11 cellular contexts compared by ENCODE assay signal in the genomic region with DNA sequence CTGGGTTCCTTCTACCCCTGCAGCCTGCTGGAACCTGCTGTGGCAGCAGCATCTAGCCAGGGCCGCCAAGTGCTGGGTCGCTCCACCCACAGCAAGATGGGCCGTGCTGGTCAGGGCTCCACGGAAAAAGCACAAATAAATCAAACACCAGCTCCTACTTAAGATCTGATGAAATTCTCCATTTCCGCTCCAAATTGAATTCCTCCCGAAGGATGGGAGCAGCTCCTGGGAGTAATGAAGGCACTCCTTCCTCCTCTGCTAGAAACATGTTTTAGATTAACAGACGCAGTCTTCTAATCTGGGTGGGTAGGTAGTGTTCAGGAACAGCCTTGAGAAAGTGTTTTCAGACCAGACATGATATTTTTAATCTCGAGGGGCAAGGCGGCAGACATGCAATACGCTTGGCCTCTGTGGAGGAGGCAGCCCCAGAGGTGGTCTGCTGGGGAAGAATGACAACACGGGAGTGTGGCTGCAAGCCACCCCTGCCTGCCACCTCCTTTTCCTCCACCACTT.
DNase-seq lines count a peak whose midpoint lies in the region; ATAC-seq and TF ChIP-seq lines count a peak whose summit lies in the region.
"Had no signal": no experiment of that assay in that cellular context is flagged by ENCODE, and none has a peak within 500 bp of the region (broad histone marks: within the 10 kb centered on the region; RNA-seq: fewer than 3 reads in every experiment).

No MANE protein-coding gene starts in this region.

- CTCF ChIA-PET in activated naive CD4-positive, alpha-beta T cell treated with anti-CD3 and anti-CD28 coated beads, Interleukin-2, amount 10 ng/mL, durations not matched to agents 7 days and 5 days (lab: Charles Lee): no interaction called here

- H3K4me3 ChIP-seq in esophagus (ENCODE audit: low read depth in 1 of 2, low read length in 2 of 2) (no peak overlapping the region), WERI-Rb-1 (ENCODE audit: low read depth, low read length) (no peak overlapping the region)

- WGBS in esophagus, 2 donors: 54 to 56% methylated on average over 11 of the region's 11 CpGs

- H3K9me3 ChIP-seq in esophagus (ENCODE audit: control insufficient read depth in 2 of 2, insufficient read depth in 1 of 2, low read depth in 1 of 2, low read length in 1 of 2) (no peaks in the 10 kb centered on the region), WERI-Rb-1 (ENCODE audit: severe bottlenecking) (no peaks in the 10 kb centered on the region)
- H3K9me3 ChIP-seq: neutrophil had no signal

- peak; percentile 7 for DNase-seq in activated naive CD4-positive, alpha-beta T cell treated with anti-CD3 and anti-CD28 coated beads, Interleukin-2, amount 10 ng/mL, durations not matched to agents 7 days and 5 days
- no peak for DNase-seq in activated naive CD4-positive, alpha-beta T cell treated with Interleukin-2 at 50 U/mL for 16 hours
- peak; percentile 26 for DNase-seq in nephron progenitor cell
- no peak for DNase-seq in WERI-Rb-1
- DNase-seq in central memory CD4-positive, alpha-beta T cell: no peak
- DNase-seq: 8988T; activated naive CD8-positive, alpha-beta T cell treated with anti-CD3 and anti-CD28 coated beads, Interleukin-2, amount 10 ng/mL, durations not matched to agents 7 days and 5 days had no signal

- H3K27me3 ChIP-seq in esophagus (ENCODE audit: control insufficient read depth in 1 of 2, insufficient read depth in 2 of 2, low read length in 2 of 2) (no peaks in the 10 kb centered on the region), WERI-Rb-1 (ENCODE audit: insufficient read depth, low read depth, severe bottlenecking) (no peaks in the 10 kb centered on the region)
- H3K27me3 ChIP-seq: neutrophil had no signal

- TF ChIP-seq CTCF in nephron progenitor cell (IDR thresholded peaks at IDR 0.05) (no peak), WERI-Rb-1 (IDR thresholded peaks at IDR 0.05; ENCODE audit: low read depth, low read length) (no peak)

- no peaks in the 10 kb centered on the region for H3K27me3 Mint-ChIP-seq in activated naive CD4-positive, alpha-beta T cell treated with anti-CD3 and anti-CD28 coated beads, Interleukin-2, amount 10 ng/mL, durations not matched to agents 7 days and 5 days
- peaks cover 14% of the 10 kb centered on the region for H3K27me3 Mint-ChIP-seq in nephron progenitor cell (ENCODE audit: low read depth, poor library complexity)
- H3K27me3 Mint-ChIP-seq: activated naive CD8-positive, alpha-beta T cell treated with anti-CD3 and anti-CD28 coated beads, Interleukin-2, amount 10 ng/mL, durations not matched to agents 7 days and 5 days had no signal

- H3K36me3 ChIP-seq in esophagus (ENCODE audit: control insufficient read depth in 2 of 2, insufficient read depth in 2 of 2, low read length in 1 of 2): no peaks in the 10 kb centered on the region
- H3K36me3 ChIP-seq in WERI-Rb-1: no peaks in the 10 kb centered on the region
- H3K36me3 ChIP-seq: neutrophil had no signal

- H3K4me1 ChIP-seq in esophagus (ENCODE audit: control insufficient read depth in 2 of 2, insufficient read depth in 2 of 2, low read length in 1 of 2): peaks cover 18 to 32% of the 10 kb centered on the region in 2 donors

- H3K27ac Mint-ChIP-seq in activated naive CD4-positive, alpha-beta T cell treated with anti-CD3 and anti-CD28 coated beads, Interleukin-2, amount 10 ng/mL, durations not matched to agents 7 days and 5 days: no peak overlapping the region
- H3K27ac Mint-ChIP-seq in nephron progenitor cell: peak overlapping the region; percentile 91
- H3K27ac Mint-ChIP-seq: activated naive CD8-positive, alpha-beta T cell treated with anti-CD3 and anti-CD28 coated beads, Interleukin-2, amount 10 ng/mL, durations not matched to agents 7 days and 5 days had no signal

- H3K4me3 Mint-ChIP-seq in activated naive CD4-positive, alpha-beta T cell treated with anti-CD3 and anti-CD28 coated beads, Interleukin-2, amount 10 ng/mL, durations not matched to agents 7 days and 5 days: no peak overlapping the region
- H3K4me3 Mint-ChIP-seq in nephron progenitor cell: peak overlapping the region; percentile 58
- H3K4me3 Mint-ChIP-seq: activated naive CD8-positive, alpha-beta T cell treated with anti-CD3 and anti-CD28 coated beads, Interleukin-2, amount 10 ng/mL, durations not matched to agents 7 days and 5 days had no signal

- no peaks in the 10 kb centered on the region for H3K9me3 Mint-ChIP-seq in activated naive CD4-positive, alpha-beta T cell treated with anti-CD3 and anti-CD28 coated beads, Interleukin-2, amount 10 ng/mL, durations not matched to agents 7 days and 5 days
- H3K9me3 Mint-ChIP-seq in nephron progenitor cell: no peaks in the 10 kb centered on the region
- H3K9me3 Mint-ChIP-seq: activated naive CD8-positive, alpha-beta T cell treated with anti-CD3 and anti-CD28 coated beads, Interleukin-2, amount 10 ng/mL, durations not matched to agents 7 days and 5 days had no signal

- peak overlapping the region; percentile 73 to 91 for H3K27ac ChIP-seq in esophagus (ENCODE audit: low read depth in 2 of 2, low read length in 1 of 2)
- H3K27ac ChIP-seq in WERI-Rb-1: no peak overlapping the region
- H3K27ac ChIP-seq: neutrophil had no signal

- ATAC-seq in HG03378 (IDR thresholded peaks at IDR 0.05; ENCODE audit: unreplicated experiment): no peak
- ATAC-seq in GM21717 (IDR thresholded peaks at IDR 0.05; ENCODE audit: unreplicated experiment): no peak

- H3K36me3 Mint-ChIP-seq in activated naive CD4-positive, alpha-beta T cell treated with anti-CD3 and anti-CD28 coated beads, Interleukin-2, amount 10 ng/mL, durations not matched to agents 7 days and 5 days: no peaks in the 10 kb centered on the region
- peaks cover 11% of the 10 kb centered on the region for H3K36me3 Mint-ChIP-seq in nephron progenitor cell (ENCODE audit: low read depth)
- H3K36me3 Mint-ChIP-seq: activated naive CD8-positive, alpha-beta T cell treated with anti-CD3 and anti-CD28 coated beads, Interleukin-2, amount 10 ng/mL, durations not matched to agents 7 days and 5 days had no signal

- H3K4me1 Mint-ChIP-seq in activated naive CD4-positive, alpha-beta T cell treated with anti-CD3 and anti-CD28 coated beads, Interleukin-2, amount 10 ng/mL, durations not matched to agents 7 days and 5 days: no peaks in the 10 kb centered on the region
- H3K4me1 Mint-ChIP-seq in nephron progenitor cell: peaks cover 85% of the 10 kb centered on the region

Comparison
In these comparisons a context has a peak if more than half of its experiments do, and no peak if none do; other contexts are left out.
1. DNase-seq: peak in activated naive CD4-positive, alpha-beta T cell treated with anti-CD3 and anti-CD28 coated beads, Interleukin-2, amount 10 ng/mL, durations not matched to agents 7 days and 5 days (single experiment) and nephron progenitor cell (single experiment); none in activated naive CD4-positive, alpha-beta T cell treated with Interleukin-2 at 50 U/mL for 16 hours (single experiment), WERI-Rb-1 (single experiment) and central memory CD4-positive, alpha-beta T cell (single experiment).